In genomic region chr5:179279347-179280094, GRCh38 we compare ENCODE assay signal across 18 cellular contexts.
A peak's percentile ranks its signal among the peaks of the same experiment; 100 is the strongest.
DNase-seq lines count a peak whose midpoint lies in the region; ATAC-seq, FAIRE-seq and TF ChIP-seq lines count a peak whose summit lies in the region.
"Had no signal": no experiment of that assay in that cellular context is flagged by ENCODE, and none has a peak within 500 bp of the region (broad histone marks: within the 10 kb centered on the region; RNA-seq: fewer than 3 reads in every experiment).

No MANE protein-coding gene starts in this region.

- H3K27me3 Mint-ChIP-seq in GM23338 (ENCODE audit: insufficient read depth, low read depth, poor library complexity): peaks cover 8% of the 10 kb centered on the region
- H3K27me3 Mint-ChIP-seq in stimulated activated memory B cell treated with anti-CD40 and anti-IgM and Interleukin-4, amounts not matched to agents 10 μg/mL and 1 μg/mL and 100 μg/mL, for 72 hours: no peaks in the 10 kb centered on the region
- H3K27me3 Mint-ChIP-seq in activated T-helper 1 cell treated with anti-CD3 and anti-CD28 coated beads, Interleukin-12 subunit alpha, Interleukin-12 subunit beta, Interleukin-2, Interleukin-4 antibody, amounts not matched to agents 30 ng/mL and 10 ng/mL and 1 ng/mL, durations not matched to agents 14 hours and 24 hours and 36 hours (ENCODE audit: insufficient read depth): no peaks in the 10 kb centered on the region
- H3K27me3 Mint-ChIP-seq: activated naive CD4-positive, alpha-beta T cell treated with anti-CD3 and anti-CD28 coated beads, Interleukin-2, amount 50 U/mL, for 24 hours; B cell had no signal

- H3K4me1 ChIP-seq in GM23338 (ENCODE audit: insufficient read depth): no peaks in the 10 kb centered on the region
- no peaks in the 10 kb centered on the region for H3K4me1 ChIP-seq in RWPE2 (ENCODE audit: insufficient read depth, poor library complexity, severe bottlenecking)
- H3K4me1 ChIP-seq in HepG2 (ENCODE audit: insufficient read depth, low read length): 0 out of 2 replicates have a peak, but pooled peaks cover 4% of the 10 kb centered on the region
- H3K4me1 ChIP-seq: Caco-2 had no signal

- no peak overlapping the region for H2AFZ ChIP-seq in GM23338
- no peak overlapping the region for H2AFZ ChIP-seq in HepG2 (ENCODE audit: low read length)

- H3K4me1 Mint-ChIP-seq in GM23338: peaks cover 6% of the 10 kb centered on the region; the same call in 1 of the 3 replicates
- H3K4me1 Mint-ChIP-seq in stimulated activated memory B cell treated with anti-CD40 and anti-IgM and Interleukin-4, amounts not matched to agents 10 μg/mL and 1 μg/mL and 100 μg/mL, for 72 hours: no peaks in the 10 kb centered on the region
- H3K4me1 Mint-ChIP-seq in activated T-helper 1 cell treated with anti-CD3 and anti-CD28 coated beads, Interleukin-12 subunit alpha, Interleukin-12 subunit beta, Interleukin-2, Interleukin-4 antibody, amounts not matched to agents 30 ng/mL and 10 ng/mL and 1 ng/mL, durations not matched to agents 14 hours and 24 hours and 36 hours (ENCODE audit: low read depth): no peaks in the 10 kb centered on the region
- H3K4me1 Mint-ChIP-seq: activated naive CD4-positive, alpha-beta T cell treated with anti-CD3 and anti-CD28 coated beads, Interleukin-2, amount 50 U/mL, for 24 hours; B cell had no signal

- POLR2A ChIA-PET in HepG2 (lab: Yijun Ruan, JAX): no interaction called here

- peaks cover 15% of the 10 kb centered on the region for H3K9me3 ChIP-seq in RWPE2 (ENCODE audit: severe bottlenecking)
- no peaks in the 10 kb centered on the region for H3K9me3 ChIP-seq in HepG2 (ENCODE audit: low read length)
- H3K9me3 ChIP-seq: Caco-2, MG63, ovary, sigmoid colon, thyroid gland had no signal

- H3K79me2 ChIP-seq in GM23338 (replicated peaks; ENCODE audit: insufficient read depth) (no peaks in the 10 kb centered on the region), HepG2 (ENCODE audit: insufficient read depth, low read length) (no peaks in the 10 kb centered on the region)

- no peak overlapping the region for H3K4me2 ChIP-seq in GM23338
- H3K4me2 ChIP-seq in HepG2 (ENCODE audit: low read depth, low read length): no peak overlapping the region

- no peak for TF ChIP-seq EP300 in HepG2 (IDR thresholded peaks at IDR 0.05; ENCODE audit: low read depth in 2 of 2, low read length in 2 of 2)
- no peak for TF ChIP-seq EP300 in HepG2 (CRISPR knock-in tag; IDR thresholded peaks at IDR 0.05; ENCODE audit: borderline replicate concordance)

- H3K36me3 ChIP-seq in GM23338 (ENCODE audit: insufficient read depth) (no peaks in the 10 kb centered on the region), RWPE2 (ENCODE audit: low read depth) (no peaks in the 10 kb centered on the region), HepG2 (replicated peaks in 1 of 2; ENCODE audit: control insufficient read depth in 1 of 2, insufficient read depth in 2 of 2, low read length in 2 of 2) (no peaks in the 10 kb centered on the region)
- H3K36me3 ChIP-seq: ovary, sigmoid colon, thyroid gland had no signal

- no peak for TF ChIP-seq RAD21 in HepG2 (CRISPR knock-in tag; IDR thresholded peaks at IDR 0.05)

- DNase-seq in GM23338 (ENCODE audit: low spot score) (no peak), RWPE2 (ENCODE audit: low spot score) (peak; percentile 23), HepG2 (ENCODE audit: low spot score) (no peak), NCI-H1436 treated with DMSO at 0.1 percent for 48 hours (lab: John Stamatoyannopoulos, UW) (no peak), COLO668 (lab: John Stamatoyannopoulos, UW; ENCODE audit: unreplicated experiment) (no peak)
- no peak for DNase-seq in activated T-helper 1 cell treated with anti-CD3 and anti-CD28 coated beads, Interleukin-12 subunit alpha, Interleukin-12 subunit beta, Interleukin-2, Interleukin-4 antibody, amounts not matched to agents 30 ng/mL and 10 ng/mL and 1 ng/mL, durations not matched to agents 14 hours and 24 hours and 36 hours (ENCODE audit: low spot score)
- DNase-seq: activated T-cell treated with anti-CD3 and anti-CD28 coated beads, Interleukin-2, amount 50 U/mL, for 48 hours; Caco-2; MG63; NCI-H1417 treated with DMSO at 0.1 percent for 48 hours; SHP77 treated with DMSO at 0.1 percent for 48 hours; stimulated activated naive CD4-positive, alpha-beta T cell; thyroid gland had no signal

- no peak overlapping the region for H3K27ac Mint-ChIP-seq in GM23338
- H3K27ac Mint-ChIP-seq in stimulated activated memory B cell treated with anti-CD40 and anti-IgM and Interleukin-4, amounts not matched to agents 10 μg/mL and 1 μg/mL and 100 μg/mL, for 72 hours: no peak overlapping the region
- no peak overlapping the region for H3K27ac Mint-ChIP-seq in activated T-helper 1 cell treated with anti-CD3 and anti-CD28 coated beads, Interleukin-12 subunit alpha, Interleukin-12 subunit beta, Interleukin-2, Interleukin-4 antibody, amounts not matched to agents 30 ng/mL and 10 ng/mL and 1 ng/mL, durations not matched to agents 14 hours and 24 hours and 36 hours
- H3K27ac Mint-ChIP-seq: activated naive CD4-positive, alpha-beta T cell treated with anti-CD3 and anti-CD28 coated beads, Interleukin-2, amount 50 U/mL, for 24 hours; B cell had no signal

- no peak for TF ChIP-seq POLR2A in HepG2 (IDR thresholded peaks at IDR 0.05; ENCODE audit: insufficient read depth in 1 of 2, low read depth in 2 of 2, low read length in 2 of 2)

- H3K9me2 ChIP-seq in GM23338 (ENCODE audit: insufficient read depth): no peaks in the 10 kb centered on the region

- no peak overlapping the region for H3K4me3 ChIP-seq in GM23338
- H3K4me3 ChIP-seq in RWPE2 (ENCODE audit: severe bottlenecking): no peak overlapping the region
- H3K4me3 ChIP-seq in HepG2 (replicated peaks in 1 of 3; ENCODE audit: insufficient read depth in 1 of 3, low read depth in 2 of 3, low read length in 3 of 3): no peak overlapping the region
- H3K4me3 ChIP-seq: MG63, ovary, sigmoid colon, thyroid gland had no signal

- 0 out of 2 replicates have a peak, but pooled peaks cover 6% of the 10 kb centered on the region for H3F3A ChIP-seq in GM23338 (replicated peaks; ENCODE audit: low read depth)

- TF ChIP-seq CTCF in GM23338 (conservative IDR thresholded peaks at IDR 0.05; ENCODE audit: low read depth in 2 of 2) (no peak), RWPE2 (IDR thresholded peaks at IDR 0.05; ENCODE audit: poor library complexity, severe bottlenecking) (no peak), HepG2 (CRISPR knock-in tag; IDR thresholded peaks at IDR 0.05) (no peak)

- in situ Hi-C loops in HepG2 (cut with HindIII; ENCODE audit: extremely low pct_ligation_motif_present, low pct_unique_long_range_greater_than_20kb): no loop called here

- no peak overlapping the region for H3K9ac ChIP-seq in HepG2 (ENCODE audit: insufficient read depth, low read depth, low read length)

- no peaks in the 10 kb centered on the region for H3K36me3 Mint-ChIP-seq in GM23338 (ENCODE audit: low read depth)
- no peaks in the 10 kb centered on the region for H3K36me3 Mint-ChIP-seq in stimulated activated memory B cell treated with anti-CD40 and anti-IgM and Interleukin-4, amounts not matched to agents 10 μg/mL and 1 μg/mL and 100 μg/mL, for 72 hours
- H3K36me3 Mint-ChIP-seq in activated T-helper 1 cell treated with anti-CD3 and anti-CD28 coated beads, Interleukin-12 subunit alpha, Interleukin-12 subunit beta, Interleukin-2, Interleukin-4 antibody, amounts not matched to agents 30 ng/mL and 10 ng/mL and 1 ng/mL, durations not matched to agents 14 hours and 24 hours and 36 hours (ENCODE audit: low read depth): no peaks in the 10 kb centered on the region
- H3K36me3 Mint-ChIP-seq: activated naive CD4-positive, alpha-beta T cell treated with anti-CD3 and anti-CD28 coated beads, Interleukin-2, amount 50 U/mL, for 24 hours had no signal

- no TSS peak for BruUV-seq in HepG2 (replicated peaks; lab: Mats Ljungman, UMichigan)

- 53% methylated on average over 8 of the region's 14 CpGs for WGBS in HepG2 (ENCODE audit: low lambda C conversion rate)

- H4K20me1 ChIP-seq in GM23338 (replicated peaks; ENCODE audit: insufficient read depth) (no peaks in the 10 kb centered on the region), HepG2 (ENCODE audit: insufficient read depth, low read length) (no peaks in the 10 kb centered on the region)

- H3K27ac ChIP-seq in GM23338 (ENCODE audit: low read depth) (no peak overlapping the region), RWPE2 (ENCODE audit: poor library complexity, severe bottlenecking) (no peak overlapping the region), HepG2 (ENCODE audit: extremely low read length, insufficient read depth, low read length) (no peak overlapping the region)
- H3K27ac ChIP-seq: thyroid gland had no signal

- H3K27me3 ChIP-seq in GM23338 (ENCODE audit: insufficient read depth): no peaks in the 10 kb centered on the region
- no peaks in the 10 kb centered on the region for H3K27me3 ChIP-seq in RWPE2 (ENCODE audit: insufficient read depth, poor library complexity, severe bottlenecking)
- no peaks in the 10 kb centered on the region for H3K27me3 ChIP-seq in HepG2 (ENCODE audit: control insufficient read depth in 1 of 2, insufficient read depth in 2 of 2, low read length in 2 of 2)
- H3K27me3 ChIP-seq: MG63, ovary, sigmoid colon, thyroid gland had no signal

- ATAC-seq in GM23338 (peak; percentile 52), RWPE2 (ENCODE audit: low read depth) (peak; percentile 35; the same call in 1 of the 3 replicates), HepG2 (peak; percentile 51)
- peak; percentile 29 for ATAC-seq in stimulated activated memory B cell treated with anti-CD40 and anti-IgM and Interleukin-4, amounts not matched to agents 10 μg/mL and 1 μg/mL and 100 μg/mL, for 72 hours

- H3K9me3 Mint-ChIP-seq in GM23338: no peaks in the 10 kb centered on the region; the same call in 2 of the 3 replicates
- H3K9me3 Mint-ChIP-seq in stimulated activated memory B cell treated with anti-CD40 and anti-IgM and Interleukin-4, amounts not matched to agents 10 μg/mL and 1 μg/mL and 100 μg/mL, for 72 hours: peaks cover 9% of the 10 kb centered on the region
- no peaks in the 10 kb centered on the region for H3K9me3 Mint-ChIP-seq in activated T-helper 1 cell treated with anti-CD3 and anti-CD28 coated beads, Interleukin-12 subunit alpha, Interleukin-12 subunit beta, Interleukin-2, Interleukin-4 antibody, amounts not matched to agents 30 ng/mL and 10 ng/mL and 1 ng/mL, durations not matched to agents 14 hours and 24 hours and 36 hours
- H3K9me3 Mint-ChIP-seq: activated naive CD4-positive, alpha-beta T cell treated with anti-CD3 and anti-CD28 coated beads, Interleukin-2, amount 50 U/mL, for 24 hours had no signal

- no peak overlapping the region for H3K4me3 Mint-ChIP-seq in GM23338
- no peak overlapping the region for H3K4me3 Mint-ChIP-seq in stimulated activated memory B cell treated with anti-CD40 and anti-IgM and Interleukin-4, amounts not matched to agents 10 μg/mL and 1 μg/mL and 100 μg/mL, for 72 hours
- H3K4me3 Mint-ChIP-seq in activated T-helper 1 cell treated with anti-CD3 and anti-CD28 coated beads, Interleukin-12 subunit alpha, Interleukin-12 subunit beta, Interleukin-2, Interleukin-4 antibody, amounts not matched to agents 30 ng/mL and 10 ng/mL and 1 ng/mL, durations not matched to agents 14 hours and 24 hours and 36 hours: no peak overlapping the region
- H3K4me3 Mint-ChIP-seq: activated naive CD4-positive, alpha-beta T cell treated with anti-CD3 and anti-CD28 coated beads, Interleukin-2, amount 50 U/mL, for 24 hours; B cell had no signal

- FAIRE-seq in HepG2 (lab: Jason Lieb, UNC): no peak

- CTCF ChIA-PET in HepG2 (lab: Yijun Ruan, JAX; ENCODE audit: low intra/inter-chr PET ratio, low total read pairs): no interaction called here

- intact Hi-C loops in HepG2 (cut with micrococcal nuclease; ENCODE audit: unreplicated experiment): loop anchor here (5.0 kb wide), 1 partner anchor 213 kb away; no protein-coding TSS in a partner anchor
- intact Hi-C loops in activated T-helper 1 cell treated with anti-CD3 and anti-CD28 coated beads, Interleukin-12 subunit alpha, Interleukin-12 subunit beta, Interleukin-2, Interleukin-4 antibody, amounts not matched to agents 30 ng/mL and 10 ng/mL and 1 ng/mL, durations not matched to agents 14 hours and 24 hours and 36 hours (cut with micrococcal nuclease): no loop called here
